Comparison of ENCODE assay signal across 30 cellular contexts in the genomic region with DNA sequence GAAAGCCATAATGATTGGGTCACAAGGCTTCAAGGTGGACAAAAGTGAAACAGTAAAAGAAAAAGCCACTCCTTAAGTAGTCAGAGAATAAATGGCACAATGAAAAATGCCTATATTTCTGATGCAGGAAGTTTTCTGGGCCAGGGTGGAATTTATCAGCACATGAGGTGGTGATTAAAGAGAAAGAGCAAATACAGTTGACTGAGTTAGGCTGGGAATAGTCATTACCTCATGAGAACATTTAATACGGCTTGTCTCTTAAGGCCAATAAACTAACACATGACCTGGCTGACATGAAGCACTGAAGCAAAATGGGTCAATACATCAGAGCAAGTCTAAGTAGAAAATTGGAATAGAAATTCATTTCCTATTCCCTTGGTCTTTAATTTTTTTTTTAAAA.
"Had no signal": no experiment of that assay in that cellular context is flagged by ENCODE, and none has a peak within 500 bp of the region (broad histone marks: within the 10 kb centered on the region; RNA-seq: fewer than 3 reads in every experiment).

No MANE protein-coding gene starts in this region.

- H3K27ac Mint-ChIP-seq: activated CD8-positive, alpha-beta T cell treated with anti-CD3 and anti-CD28 coated beads for 36 hours; activated naive CD4-positive, alpha-beta T cell treated with anti-CD3 and anti-CD28 coated beads for 36 hours; activated naive CD4-positive, alpha-beta T cell treated with anti-CD3 and anti-CD28 coated beads, Interleukin-2, amount 50 U/mL, for 72 hours; brain had no signal

- H3K36me3 ChIP-seq: adrenal gland, Peyer's patch, WERI-Rb-1 had no signal

- H3K27me3 Mint-ChIP-seq: activated CD8-positive, alpha-beta T cell treated with anti-CD3 and anti-CD28 coated beads for 36 hours; brain had no signal

- H3K27me3 ChIP-seq: adrenal gland, Peyer's patch had no signal

- H3K36me3 Mint-ChIP-seq: activated naive CD4-positive, alpha-beta T cell treated with anti-CD3 and anti-CD28 coated beads, Interleukin-2, amount 50 U/mL, for 72 hours; brain had no signal

- DNase-seq: activated CD4-positive, alpha-beta T cell treated with anti-CD3 and anti-CD28 coated beads for 1 hour; activated CD4-positive, alpha-beta T cell treated with anti-CD3 and anti-CD28 coated beads for 48 hours; activated CD4-positive, CD25-positive, alpha-beta regulatory T cell; activated CD8-positive, alpha-beta T cell treated with anti-CD3 and anti-CD28 coated beads for 36 hours; activated gamma-delta T cell treated with Interleukin-2 at 50 U/mL for 16 hours; activated naive CD4-positive, alpha-beta T cell treated with anti-CD3 and anti-CD28 coated beads for 36 hours; activated T-cell treated with anti-CD3 and anti-CD28 coated beads, Interleukin-2, amount 50 U/mL, for 1 hour; adrenal gland; caudate nucleus; cerebellar nuclear complex; NCI-H1092 treated with DMSO at 0.1 percent for 48 hours; NCI-H1417 treated with DMSO at 0.1 percent for 48 hours; NCI-H187 treated with DMSO at 0.1 percent for 48 hours; NCI-H2081; NCI-H2171 treated with DMSO at 0.1 percent for 48 hours; NCI-H2227 treated with DMSO at 0.1 percent for 48 hours; NCI-H446 treated with DMSO at 0.1 percent for 48 hours; NCI-H524; NCI-H69; NCI-H82; Peyer's patch; RPMI8226; SIG-M5; SW 1271; T-helper 1 cell; T-helper 2 cell; T-helper 9 cell; WERI-Rb-1 had no signal

- ATAC-seq: activated CD8-positive, alpha-beta T cell treated with anti-CD3 and anti-CD28 coated beads for 36 hours; activated naive CD4-positive, alpha-beta T cell treated with anti-CD3 and anti-CD28 coated beads, Interleukin-2, amount 50 U/mL, for 72 hours had no signal

- H3K4me3 ChIP-seq: adrenal gland, Peyer's patch had no signal

- H3K9me3 ChIP-seq: adrenal gland, Peyer's patch had no signal

- H3K9me3 Mint-ChIP-seq: activated CD8-positive, alpha-beta T cell treated with anti-CD3 and anti-CD28 coated beads for 36 hours; activated naive CD4-positive, alpha-beta T cell treated with anti-CD3 and anti-CD28 coated beads for 36 hours had no signal

- H3K4me1 ChIP-seq: adrenal gland, Peyer's patch had no signal

- H3K27ac ChIP-seq: adrenal gland, Peyer's patch, WERI-Rb-1 had no signal

- H3K4me3 Mint-ChIP-seq: activated CD8-positive, alpha-beta T cell treated with anti-CD3 and anti-CD28 coated beads for 36 hours; activated naive CD4-positive, alpha-beta T cell treated with anti-CD3 and anti-CD28 coated beads for 36 hours; brain had no signal
